In the genomic region with DNA sequence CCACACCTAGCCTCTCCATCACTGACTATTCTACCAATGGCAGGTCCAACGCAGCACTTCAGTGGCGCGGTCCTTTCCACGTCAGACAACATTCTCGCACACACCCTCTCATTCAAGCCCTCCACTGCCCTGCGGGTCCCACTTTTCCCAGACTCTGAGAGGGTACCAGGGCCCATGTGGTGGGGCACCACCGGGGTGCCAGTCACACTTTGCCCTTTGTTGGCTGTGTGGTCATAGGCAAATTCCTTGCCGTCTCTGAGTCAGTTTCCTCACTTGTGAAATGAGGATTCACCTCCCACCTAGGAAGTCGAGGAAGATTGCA, we compare ENCODE assay signal across 9 cellular contexts. TPM values are rescaled to one million over a fixed set of nuclear protein-coding genes. Genes with fewer than 3 reads are reported as not detected.
DNase-seq lines count a peak whose midpoint lies in the region; ATAC-seq and TF ChIP-seq lines count a peak whose summit lies in the region.
"Had no signal": no experiment of that assay in that cellular context is flagged by ENCODE, and none has a peak within 500 bp of the region (broad histone marks: within the 10 kb centered on the region; RNA-seq: fewer than 3 reads in every experiment).

No MANE protein-coding gene starts in this region.

- POLR2A ChIA-PET in BJ (lab: Charles Lee) = no interaction called here

- H3K27ac Mint-ChIP-seq in natural killer cell treated with Interleukin-12 subunit alpha and Interleukin-12 subunit beta and Interleukin-15 and Interleukin-18, amount 100 ng/mL, for 72 hours = peak overlapping the region in 1 of 2 donors; percentile 28
- H3K27ac Mint-ChIP-seq in stimulated activated naive CD8-positive, alpha-beta T cell treated with anti-CD3 and anti-CD28 coated beads, Interleukin-15, amount 100 ng/mL, for 72 hours = no peak overlapping the region

- H3K9me3 Mint-ChIP-seq in natural killer cell treated with Interleukin-12 subunit alpha and Interleukin-12 subunit beta and Interleukin-15 and Interleukin-18, amount 100 ng/mL, for 72 hours = no peaks in the 10 kb centered on the region
- H3K9me3 Mint-ChIP-seq in stimulated activated naive CD8-positive, alpha-beta T cell treated with anti-CD3 and anti-CD28 coated beads, Interleukin-15, amount 100 ng/mL, for 72 hours = no peaks in the 10 kb centered on the region

- no peaks in the 10 kb centered on the region for H3K79me2 ChIP-seq in KMS-11 (ENCODE audit: insufficient read depth, low read depth)

- peak overlapping the region; percentile 51; the same call in 1 of the 2 replicates for H3K4me2 ChIP-seq in KMS-11

- no peaks in the 10 kb centered on the region for H4K20me1 ChIP-seq in KMS-11 (ENCODE audit: insufficient read depth)

- DNase-seq in BJ (ENCODE audit: low read depth) = no peak
- DNase-seq in dorsolateral prefrontal cortex = no peak
- no peak for DNase-seq in natural killer cell treated with Interleukin-12 subunit alpha and Interleukin-12 subunit beta and Interleukin-15 and Interleukin-18, amount 100 ng/mL, for 72 hours (ENCODE audit: low spot score)
- no peak for DNase-seq in central memory CD4-positive, alpha-beta T cell
- no peak for DNase-seq in stimulated activated naive CD8-positive, alpha-beta T cell treated with anti-CD3 and anti-CD28 coated beads, Interleukin-15, amount 100 ng/mL, for 72 hours
- no peak for DNase-seq in NCI-H2196 treated with DMSO at 0.1 percent for 48 hours (lab: John Stamatoyannopoulos, UW; ENCODE audit: unreplicated experiment)
- DNase-seq: NCI-H1048 had no signal

- H3K4me3 ChIP-seq in BJ (ENCODE audit: low read depth, low read length) (peak overlapping the region; percentile 66), KMS-11 (IDR thresholded peaks at IDR 0.05; ENCODE audit: insufficient read depth, low read depth, low read length) (no peak overlapping the region), dorsolateral prefrontal cortex (peak overlapping the region; percentile 8 to 100 (median 88))

- TF ChIP-seq CTCF in BJ (IDR thresholded peaks at IDR 0.05; ENCODE audit: insufficient read depth, low read depth, low read length) = no peak
- no peak for TF ChIP-seq CTCF in KMS-11 (conservative IDR thresholded peaks at IDR 0.05; ENCODE audit: low read depth, low read length)
- no peak for TF ChIP-seq CTCF in dorsolateral prefrontal cortex (IDR thresholded peaks at IDR 0.05 in 54 of 56, conservative IDR thresholded peaks at IDR 0.05 in 2 of 56; ENCODE audit: low read depth in 1 of 56, partially characterized antibody in 56 of 56)

- peaks cover 6% of the 10 kb centered on the region for H3K4me1 ChIP-seq in KMS-11 (ENCODE audit: low read depth, poor library complexity, severe bottlenecking)

- no peak for ATAC-seq in natural killer cell treated with Interleukin-12 subunit alpha and Interleukin-12 subunit beta and Interleukin-15 and Interleukin-18, amount 100 ng/mL, for 72 hours
- no peak for ATAC-seq in stimulated activated naive CD8-positive, alpha-beta T cell treated with anti-CD3 and anti-CD28 coated beads, Interleukin-15, amount 100 ng/mL, for 72 hours
- ATAC-seq in HG03039 (IDR thresholded peaks at IDR 0.05; ENCODE audit: unreplicated experiment) = no peak

- H3K36me3 Mint-ChIP-seq in natural killer cell treated with Interleukin-12 subunit alpha and Interleukin-12 subunit beta and Interleukin-15 and Interleukin-18, amount 100 ng/mL, for 72 hours = no peaks in the 10 kb centered on the region

- peak overlapping the region; percentile 87; the same call in 1 of the 2 replicates for H2AFZ ChIP-seq in KMS-11 (ENCODE audit: low read depth)

- H3K27ac ChIP-seq in KMS-11 = no peak overlapping the region
- peak overlapping the region in 12 of 59 donors; percentile 28 to 98 (median 94) for H3K27ac ChIP-seq in dorsolateral prefrontal cortex

- peak overlapping the region; percentile 43 for H3K4me3 Mint-ChIP-seq in natural killer cell treated with Interleukin-12 subunit alpha and Interleukin-12 subunit beta and Interleukin-15 and Interleukin-18, amount 100 ng/mL, for 72 hours
- no peak overlapping the region for H3K4me3 Mint-ChIP-seq in stimulated activated naive CD8-positive, alpha-beta T cell treated with anti-CD3 and anti-CD28 coated beads, Interleukin-15, amount 100 ng/mL, for 72 hours

- no peak overlapping the region for H3K9ac ChIP-seq in KMS-11

- H3K4me1 Mint-ChIP-seq in natural killer cell treated with Interleukin-12 subunit alpha and Interleukin-12 subunit beta and Interleukin-15 and Interleukin-18, amount 100 ng/mL, for 72 hours (ENCODE audit: low read depth in 2 of 2) = peaks cover 11 to 15% of the 10 kb centered on the region in 2 donors
- peaks cover 17% of the 10 kb centered on the region for H3K4me1 Mint-ChIP-seq in stimulated activated naive CD8-positive, alpha-beta T cell treated with anti-CD3 and anti-CD28 coated beads, Interleukin-15, amount 100 ng/mL, for 72 hours

- H3K27me3 ChIP-seq in BJ (ENCODE audit: control insufficient read depth, insufficient read depth, low read length) (no peaks in the 10 kb centered on the region), KMS-11 (ENCODE audit: insufficient read depth, low read depth) (no peaks in the 10 kb centered on the region), dorsolateral prefrontal cortex (no peaks in the 10 kb centered on the region)

- peaks cover 0 to 8% of the 10 kb centered on the region in 2 donors for H3K27me3 Mint-ChIP-seq in natural killer cell treated with Interleukin-12 subunit alpha and Interleukin-12 subunit beta and Interleukin-15 and Interleukin-18, amount 100 ng/mL, for 72 hours
- peaks cover 17% of the 10 kb centered on the region for H3K27me3 Mint-ChIP-seq in stimulated activated naive CD8-positive, alpha-beta T cell treated with anti-CD3 and anti-CD28 coated beads, Interleukin-15, amount 100 ng/mL, for 72 hours

- H3K36me3 ChIP-seq in BJ (ENCODE audit: control insufficient read depth, insufficient read depth, low read length) = peaks cover 1% of the 10 kb centered on the region; the same call in 1 of the 2 replicates
- H3K36me3 ChIP-seq in KMS-11 (ENCODE audit: insufficient read depth) = no peaks in the 10 kb centered on the region

- CTCF ChIA-PET in BJ (lab: Yijun Ruan, JAX) = interaction anchor here (0.7 to 7.3 kb wide), 15 partner anchors 9 to 240 kb away, joined by 3 to 131 read pairs (median 7); partner anchors contain the start of genes EFTUD2 and HEXIM1

- intact Hi-C loops in dorsolateral prefrontal cortex (cut with DNase I) = loop anchor here (5.0 to 10.0 kb wide), 5 partner anchors 34 to 356 kb away; no protein-coding TSS in a partner anchor

RNA-seq across cellular contexts. Expression of gene PLCD3, which starts 1.1 kb away (rescaled TPM):
- 47.5 and 81.6 TPM in 2 replicates for polyA plus RNA-seq in BJ (2011; rRNA removed)
- 71.6 and 94.8 TPM in 2 replicates for polyA minus RNA-seq in BJ (2011; rRNA and poly(A)+ RNA removed)
- 100 to 1,000 TPM in 42 of 120 experiments, 10 to 100 TPM in 78; 51.7 to 195 (median 91.1) TPM for total RNA-seq in dorsolateral prefrontal cortex
- 1 to 10 TPM; 2.7 to 5.9 TPM for total RNA-seq in natural killer cell treated with Interleukin-12 subunit alpha and Interleukin-12 subunit beta and Interleukin-15 and Interleukin-18, amount 100 ng/mL, for 72 hours

RNA-seq across cellular contexts. Expression of gene ACBD4, which starts 4.2 kb away (rescaled TPM):
- polyA plus RNA-seq in BJ (2011; rRNA removed) = 5.4 and 7.3 TPM in 2 replicates
- 3.0 and 4.2 TPM in 2 replicates for polyA minus RNA-seq in BJ (2011; rRNA and poly(A)+ RNA removed)
- 10 to 100 TPM; 15.7 to 37.1 (median 23.9) TPM for total RNA-seq in dorsolateral prefrontal cortex
- 10 to 100 TPM in 1 of 2 donors, 1 to 10 TPM in 1; 8.3 to 14.8 TPM for total RNA-seq in natural killer cell treated with Interleukin-12 subunit alpha and Interleukin-12 subunit beta and Interleukin-15 and Interleukin-18, amount 100 ng/mL, for 72 hours

RNA-seq across cellular contexts. Expression of gene HEXIM1, which starts 17.0 kb away (rescaled TPM):
- 16.0 and 16.7 TPM in 2 replicates for polyA plus RNA-seq in BJ (2011; rRNA removed)
- 10.3 and 11.2 TPM in 2 replicates for polyA minus RNA-seq in BJ (2011; rRNA and poly(A)+ RNA removed)
- total RNA-seq in dorsolateral prefrontal cortex = 10 to 100 TPM; 21.0 to 74.9 (median 50.4) TPM
- 10 to 100 TPM; 48.0 to 66.9 TPM for total RNA-seq in natural killer cell treated with Interleukin-12 subunit alpha and Interleukin-12 subunit beta and Interleukin-15 and Interleukin-18, amount 100 ng/mL, for 72 hours

RNA-seq across cellular contexts. Expression of gene HEXIM2, which starts 30.4 kb away (rescaled TPM):
- 3.9 and 6.3 TPM in 2 replicates for polyA plus RNA-seq in BJ (2011; rRNA removed)
- polyA minus RNA-seq in BJ (2011; rRNA and poly(A)+ RNA removed) = 1.8 and 2.3 TPM in 2 replicates
- 10 to 100 TPM in 73 of 120 experiments, 1 to 10 TPM in 47; 5.1 to 16.7 (median 10.8) TPM for total RNA-seq in dorsolateral prefrontal cortex
- total RNA-seq in natural killer cell treated with Interleukin-12 subunit alpha and Interleukin-12 subunit beta and Interleukin-15 and Interleukin-18, amount 100 ng/mL, for 72 hours = 10 to 100 TPM in 1 of 2 donors, 1 to 10 TPM in 1; 6.1 to 10.7 TPM

Comparison
In these comparisons a context has a peak if more than half of its experiments do, and no peak if none do; other contexts are left out.
1. RNA of gene PLCD3, which starts 1.1 kb away (total RNA-seq): 51.7 to 195 TPM in dorsolateral prefrontal cortex; 2.7 to 5.9 TPM in natural killer cell treated with Interleukin-12 subunit alpha and Interleukin-12 subunit beta and Interleukin-15 and Interleukin-18, amount 100 ng/mL, for 72 hours; every median in the first group is over 4 times any median in the second.